In genomic region chr12:63206908-63207307, GRCh38 we compare ENCODE assay signal across 12 cellular contexts. TPM values are rescaled to one million over a fixed set of nuclear protein-coding genes. Genes with fewer than 3 reads are reported as not detected.
A peak's percentile ranks its signal among the peaks of the same experiment; 100 is the strongest.
DNase-seq lines count a peak whose midpoint lies in the region; ATAC-seq and TF ChIP-seq lines count a peak whose summit lies in the region.
"Had no signal": no experiment of that assay in that cellular context is flagged by ENCODE, and none has a peak within 500 bp of the region (broad histone marks: within the 10 kb centered on the region; RNA-seq: fewer than 3 reads in every experiment).

No MANE protein-coding gene starts in this region.

- H3K4me2 ChIP-seq in osteoblast (ENCODE audit: insufficient read depth, low read length) = no peak overlapping the region
- H3K4me2 ChIP-seq: smooth muscle cell had no signal

- DNase-seq in HS-5 (ENCODE audit: low read depth) (peak; percentile 13), NCI-H526 (lab: John Stamatoyannopoulos, UW) (peak; percentile 32 to 47), epithelial cell of esophagus (ENCODE audit: low read depth) (peak; percentile 55), gastrocnemius medialis (peak; percentile 14 to 18), ecto neural progenitor cell (ENCODE audit: low spot score) (no peak), putamen (ENCODE audit: low spot score) (no peak), osteoblast (ENCODE audit: insufficient read length, low spot score, missing footprints) (no peak)
- DNase-seq: aorta; COR-L47; stimulated activated CD8-positive, alpha-beta memory T cell treated with anti-CD3 and anti-CD28 coated beads, Interleukin-4, amount 100 ng/mL, for 48 hours had no signal

- H3K9me3 ChIP-seq in gastrocnemius medialis (no peaks in the 10 kb centered on the region), osteoblast (ENCODE audit: low read depth, low read length) (no peaks in the 10 kb centered on the region)

- TF ChIP-seq CTCF in epithelial cell of esophagus (IDR thresholded peaks at IDR 0.05; ENCODE audit: insufficient read depth, low read depth, low read length, missing control alignments) (no peak), gastrocnemius medialis (IDR thresholded peaks at IDR 0.05 in 4 of 5, conservative IDR thresholded peaks at IDR 0.05 in 1 of 5) (no peak), osteoblast (IDR thresholded peaks at IDR 0.05; ENCODE audit: extremely low read depth, low read depth, low read length) (no peak)

- no peaks in the 10 kb centered on the region for H3K36me3 ChIP-seq in gastrocnemius medialis
- no peaks in the 10 kb centered on the region for H3K36me3 ChIP-seq in osteoblast (ENCODE audit: insufficient read depth, low read length)

- H3K4me3 ChIP-seq in epithelial cell of esophagus (ENCODE audit: low read length) (no peak overlapping the region), gastrocnemius medialis (no peak overlapping the region), osteoblast (ENCODE audit: insufficient read depth, low read length) (no peak overlapping the region)
- H3K4me3 ChIP-seq: smooth muscle cell had no signal

- H3K4me1 ChIP-seq in gastrocnemius medialis = no peaks in the 10 kb centered on the region
- no peaks in the 10 kb centered on the region for H3K4me1 ChIP-seq in osteoblast (ENCODE audit: insufficient read depth, low read length)

- intact Hi-C loops in gastrocnemius medialis (cut with DNase I; ENCODE audit: low total_unique reads) = no loop called here

- H2AFZ ChIP-seq in osteoblast (ENCODE audit: low read length) = no peak overlapping the region

- in situ Hi-C loops in gastrocnemius medialis (cut with MboI; ENCODE audit: low sequenced_read_pairs in 4 of 4) = no loop called here

- H3K27ac ChIP-seq in gastrocnemius medialis (no peak overlapping the region), osteoblast (ENCODE audit: low read depth, low read length) (no peak overlapping the region)

- H4K20me1 ChIP-seq in osteoblast (ENCODE audit: insufficient read depth, low read length) = no peaks in the 10 kb centered on the region

- no peaks in the 10 kb centered on the region for H3K27me3 ChIP-seq in gastrocnemius medialis
- H3K27me3 ChIP-seq in osteoblast (ENCODE audit: insufficient read depth, low read length) = no peaks in the 10 kb centered on the region

- peak; percentile 36 to 54 for ATAC-seq in gastrocnemius medialis

- no peak for TF ChIP-seq POLR2A in gastrocnemius medialis (IDR thresholded peaks at IDR 0.05)

- H3K79me2 ChIP-seq in osteoblast (ENCODE audit: insufficient read depth, low read length) = no peaks in the 10 kb centered on the region

RNA-seq across cellular contexts. Expression of gene AVPR1A, which starts 55.9 kb away (rescaled TPM):
- 1 to 10 TPM; 1.8 to 2.4 (median 2.0) TPM for total RNA-seq in gastrocnemius medialis
- total RNA-seq in osteoblast = not detected in 2 replicates
- total RNA-seq: smooth muscle cell; T-helper 2 cell treated with Interferon-gamma antibody and Interleukin-4, amounts not matched to agents 100 ng/mL and 5 ng/mL, for 36 hours had no signal

Comparison
In these comparisons a context has a peak if more than half of its experiments do, and no peak if none do; other contexts are left out.
1. DNase-seq: peak in HS-5 (single experiment), NCI-H526 (2 of 2), epithelial cell of esophagus (single experiment) and gastrocnemius medialis (2 of 2); none in ecto neural progenitor cell (single experiment), putamen (single experiment) and osteoblast (single experiment).